Comparison of ENCODE assay signal across 11 cellular contexts in the genomic region with DNA sequence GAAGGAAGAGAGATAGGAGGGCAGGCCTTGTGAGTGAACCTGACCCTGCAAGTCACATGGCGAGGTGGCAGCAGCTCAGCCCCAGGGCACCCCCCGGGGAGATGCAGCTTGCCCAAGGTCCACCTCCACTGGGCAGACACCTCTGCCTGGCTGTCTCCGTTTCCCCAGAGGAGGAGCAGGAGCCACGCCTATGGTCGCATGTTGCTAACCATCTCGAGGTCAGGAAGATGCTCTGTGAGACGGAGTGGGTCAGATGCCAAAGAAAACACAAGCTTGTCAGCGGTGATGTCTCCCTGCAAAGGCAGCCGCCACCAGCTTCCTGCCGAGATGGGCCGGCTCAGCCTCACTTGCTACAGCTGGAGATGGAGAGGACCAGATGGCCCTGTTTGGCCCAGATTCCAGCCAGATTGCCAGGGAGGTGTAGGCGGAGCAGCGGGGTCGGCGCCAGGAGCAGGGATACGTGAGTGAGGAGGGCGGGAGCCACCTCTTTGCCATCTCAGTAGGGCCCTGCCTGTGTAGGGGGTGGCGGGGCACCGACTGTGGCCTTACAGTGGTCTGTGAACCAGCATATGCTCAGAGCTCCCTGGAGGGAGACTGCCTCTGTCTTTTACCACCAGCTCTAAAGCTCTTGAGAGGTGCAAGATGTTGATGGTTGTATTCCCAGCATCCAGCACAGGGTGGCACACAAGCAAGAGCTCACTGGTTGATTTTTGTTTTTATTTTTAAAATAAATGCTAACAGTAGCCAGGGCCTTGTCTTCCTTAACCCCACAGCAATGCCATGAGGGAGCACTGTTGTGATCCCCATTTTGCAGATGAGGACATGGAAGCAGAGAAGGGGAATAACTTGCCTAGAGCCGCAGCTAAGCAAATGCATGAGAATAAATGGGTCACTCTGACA. TPM values are rescaled to one million over a fixed set of nuclear protein-coding genes. Genes with fewer than 3 reads are reported as not detected.
A peak's percentile ranks its signal among the peaks of the same experiment; 100 is the strongest.
DNase-seq lines count a peak whose midpoint lies in the region; ATAC-seq and TF ChIP-seq lines count a peak whose summit lies in the region.
"Had no signal": no experiment of that assay in that cellular context is flagged by ENCODE, and none has a peak within 500 bp of the region (broad histone marks: within the 10 kb centered on the region; RNA-seq: fewer than 3 reads in every experiment).

No MANE protein-coding gene starts in this region.

- H3K9me3 Mint-ChIP-seq in activated T-helper 17 cell treated with anti-CD3 and anti-CD28 coated beads, Interleukin-2, amount 50 U/mL, for 72 hours: no peaks in the 10 kb centered on the region
- H3K9me3 Mint-ChIP-seq in nephron progenitor cell: no peaks in the 10 kb centered on the region
- H3K9me3 Mint-ChIP-seq: neural crest cell had no signal

- peaks cover 38% of the 10 kb centered on the region for H3K4me1 Mint-ChIP-seq in activated T-helper 17 cell treated with anti-CD3 and anti-CD28 coated beads, Interleukin-2, amount 50 U/mL, for 72 hours
- no peaks in the 10 kb centered on the region for H3K4me1 Mint-ChIP-seq in nephron progenitor cell
- H3K4me1 Mint-ChIP-seq: neural crest cell had no signal

- H3K4me3 Mint-ChIP-seq in activated T-helper 17 cell treated with anti-CD3 and anti-CD28 coated beads, Interleukin-2, amount 50 U/mL, for 72 hours: peak overlapping the region; percentile 49
- no peak overlapping the region for H3K4me3 Mint-ChIP-seq in nephron progenitor cell
- H3K4me3 Mint-ChIP-seq: neural crest cell had no signal

- H3K27me3 Mint-ChIP-seq in activated T-helper 17 cell treated with anti-CD3 and anti-CD28 coated beads, Interleukin-2, amount 50 U/mL, for 72 hours: no peaks in the 10 kb centered on the region
- peaks cover 67% of the 10 kb centered on the region for H3K27me3 Mint-ChIP-seq in nephron progenitor cell (ENCODE audit: low read depth, poor library complexity)

- peak; percentile 18 for ATAC-seq in activated T-helper 17 cell treated with anti-CD3 and anti-CD28 coated beads, Interleukin-2, amount 50 U/mL, for 72 hours (replicated peaks)
- ATAC-seq in HG03095 (IDR thresholded peaks at IDR 0.05; ENCODE audit: unreplicated experiment): no peak

- peak; percentile 17 for DNase-seq in DMS79 treated with DMSO at 0.1 percent for 48 hours (lab: John Stamatoyannopoulos, UW)
- DNase-seq in NCI-H146 (lab: John Stamatoyannopoulos, UW): peak; percentile 62
- peak; percentile 30 to 49 for DNase-seq in lung microvascular endothelial cell (ENCODE audit: low read depth in 2 of 2)
- DNase-seq in RPMI8226: no peak
- no peak for DNase-seq in nephron progenitor cell
- DNase-seq in NCI-H187 (lab: John Stamatoyannopoulos, UW): no peak
- DNase-seq: stimulated activated naive CD4-positive, alpha-beta T cell treated with Interleukin-2 at 50 U/mL for 16 hours; T1000 had no signal

- peaks cover 47% of the 10 kb centered on the region for H3K36me3 Mint-ChIP-seq in activated T-helper 17 cell treated with anti-CD3 and anti-CD28 coated beads, Interleukin-2, amount 50 U/mL, for 72 hours (ENCODE audit: low read depth)
- H3K36me3 Mint-ChIP-seq in nephron progenitor cell (ENCODE audit: low read depth): no peaks in the 10 kb centered on the region

- peak overlapping the region; percentile 90 for H3K27ac Mint-ChIP-seq in activated T-helper 17 cell treated with anti-CD3 and anti-CD28 coated beads, Interleukin-2, amount 50 U/mL, for 72 hours
- H3K27ac Mint-ChIP-seq in nephron progenitor cell: no peak overlapping the region

- TF ChIP-seq CTCF in nephron progenitor cell (IDR thresholded peaks at IDR 0.05): no peak

RNA-seq across cellular contexts. Expression of gene FAM83D, which starts 42.9 kb away (rescaled TPM):
- 10 to 100 TPM; 15.9 to 18.3 TPM for total RNA-seq in activated T-helper 17 cell treated with anti-CD3 and anti-CD28 coated beads, Interleukin-2, amount 50 U/mL, for 72 hours
- 24.2 TPM in 2 replicates for total RNA-seq in lung microvascular endothelial cell

Comparison
In these comparisons a context has a peak if more than half of its experiments do, and no peak if none do; other contexts are left out.
1. DNase-seq: peak in DMS79 treated with DMSO at 0.1 percent for 48 hours (single experiment), NCI-H146 (single experiment) and lung microvascular endothelial cell (2 of 2); none in RPMI8226 (single experiment), nephron progenitor cell (single experiment) and NCI-H187 (0 of 2).